In the genomic region with DNA sequence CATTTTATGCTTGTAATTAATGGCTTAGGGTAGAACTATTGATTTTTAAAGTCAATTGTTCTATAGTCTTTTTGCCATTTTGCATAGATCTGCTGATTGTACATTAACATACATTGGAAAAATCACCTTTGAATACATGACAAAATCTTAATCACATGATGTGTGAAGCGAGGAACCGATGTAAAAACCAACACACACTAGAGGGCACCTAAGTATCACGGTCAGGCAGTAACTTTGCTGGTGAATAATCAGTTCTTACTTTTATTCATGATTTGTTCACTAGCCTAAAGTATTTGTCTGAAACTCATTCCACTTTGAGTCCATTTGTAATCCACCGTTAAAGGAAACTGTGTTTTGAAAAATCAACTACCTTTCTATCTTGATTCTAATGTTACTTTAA, we compare ENCODE assay signal across 11 cellular contexts. TPM values are rescaled to one million over a fixed set of nuclear protein-coding genes. Genes with fewer than 3 reads are reported as not detected.
DNase-seq lines count a peak whose midpoint lies in the region; ATAC-seq and TF ChIP-seq lines count a peak whose summit lies in the region.
"Had no signal": no experiment of that assay in that cellular context is flagged by ENCODE, and none has a peak within 500 bp of the region (broad histone marks: within the 10 kb centered on the region; RNA-seq: fewer than 3 reads in every experiment).

No MANE protein-coding gene starts in this region.

- no peak overlapping the region for H3K4me3 ChIP-seq in Jurkat, Clone E6-1 (ENCODE audit: low read length)
- H3K4me3 ChIP-seq in kidney epithelial cell (ENCODE audit: low read depth, low read length), result no peak overlapping the region
- no peak overlapping the region for H3K4me3 ChIP-seq in H7 (ENCODE audit: insufficient read depth, low read depth, low read length)

- no peaks in the 10 kb centered on the region for H3K36me3 ChIP-seq in kidney epithelial cell (ENCODE audit: control insufficient read depth, insufficient read depth, low read length)
- no peaks in the 10 kb centered on the region for H3K36me3 ChIP-seq in H7 (replicated peaks; ENCODE audit: control insufficient read depth, insufficient read depth, low read length)

- no peak for ATAC-seq in WTC11
- ATAC-seq: natural killer cell treated with Interleukin-12 subunit alpha and Interleukin-12 subunit beta and Interleukin-15 and Interleukin-18, amount 100 ng/mL, for 72 hours had no signal

- H3K36me3 Mint-ChIP-seq in WTC11, result no peaks in the 10 kb centered on the region
- H3K36me3 Mint-ChIP-seq: activated naive CD4-positive, alpha-beta T cell treated with anti-CD3 and anti-CD28 coated beads, Interleukin-2, amount 50 U/mL, for 24 hours; natural killer cell treated with Interleukin-12 subunit alpha and Interleukin-12 subunit beta and Interleukin-15 and Interleukin-18, amount 100 ng/mL, for 72 hours had no signal

- H3K4me1 Mint-ChIP-seq in WTC11, result no peaks in the 10 kb centered on the region
- H3K4me1 Mint-ChIP-seq: activated naive CD4-positive, alpha-beta T cell treated with anti-CD3 and anti-CD28 coated beads, Interleukin-2, amount 50 U/mL, for 24 hours had no signal

- no peaks in the 10 kb centered on the region for H3K27me3 ChIP-seq in kidney epithelial cell (ENCODE audit: control insufficient read depth, insufficient read depth, low read length)
- no peaks in the 10 kb centered on the region for H3K27me3 ChIP-seq in H7 (ENCODE audit: control insufficient read depth, insufficient read depth, low read length)

- H3K27ac Mint-ChIP-seq in WTC11, result no peak overlapping the region
- H3K27ac Mint-ChIP-seq: activated naive CD4-positive, alpha-beta T cell treated with anti-CD3 and anti-CD28 coated beads, Interleukin-2, amount 50 U/mL, for 24 hours; natural killer cell treated with Interleukin-12 subunit alpha and Interleukin-12 subunit beta and Interleukin-15 and Interleukin-18, amount 100 ng/mL, for 72 hours had no signal

- DNase-seq in COR-L47 (lab: John Stamatoyannopoulos, UW) (peak; percentile 3), WTC11 (ENCODE audit: low spot score) (no peak), kidney epithelial cell (ENCODE audit: low read depth) (no peak), NCI-H345 (lab: John Stamatoyannopoulos, UW) (no peak), H7 (no peak), inferior parietal cortex (ENCODE audit: extremely low spot score) (no peak)
- DNase-seq in Jurkat, Clone E6-1 (ENCODE audit: low read depth, low spot score), result peak; percentile 28
- no peak for DNase-seq in stimulated activated naive CD4-positive, alpha-beta T cell treated with Interleukin-2 at 50 U/mL for 16 hours (lab: John Stamatoyannopoulos, UW)
- DNase-seq: NCI-H226 had no signal

- no peaks in the 10 kb centered on the region for H3K27me3 Mint-ChIP-seq in WTC11 (ENCODE audit: low read depth)
- H3K27me3 Mint-ChIP-seq: activated naive CD4-positive, alpha-beta T cell treated with anti-CD3 and anti-CD28 coated beads, Interleukin-2, amount 50 U/mL, for 24 hours; natural killer cell treated with Interleukin-12 subunit alpha and Interleukin-12 subunit beta and Interleukin-15 and Interleukin-18, amount 100 ng/mL, for 72 hours had no signal

- H3K4me3 Mint-ChIP-seq in WTC11, result no peak overlapping the region
- H3K4me3 Mint-ChIP-seq: activated naive CD4-positive, alpha-beta T cell treated with anti-CD3 and anti-CD28 coated beads, Interleukin-2, amount 50 U/mL, for 24 hours; natural killer cell treated with Interleukin-12 subunit alpha and Interleukin-12 subunit beta and Interleukin-15 and Interleukin-18, amount 100 ng/mL, for 72 hours had no signal

- no peaks in the 10 kb centered on the region for H3K9me3 Mint-ChIP-seq in WTC11
- H3K9me3 Mint-ChIP-seq: activated naive CD4-positive, alpha-beta T cell treated with anti-CD3 and anti-CD28 coated beads, Interleukin-2, amount 50 U/mL, for 24 hours; natural killer cell treated with Interleukin-12 subunit alpha and Interleukin-12 subunit beta and Interleukin-15 and Interleukin-18, amount 100 ng/mL, for 72 hours had no signal

- TF ChIP-seq CTCF in WTC11 (IDR thresholded peaks at IDR 0.05), result no peak
- peak; percentile 17 for TF ChIP-seq CTCF in kidney epithelial cell (IDR thresholded peaks at IDR 0.05; ENCODE audit: insufficient read depth, low read length, poor library complexity, severe bottlenecking)

- CTCF ChIA-PET in WTC11 (lab: Charles Lee), result interaction anchor here (1.0 kb wide), 1 partner anchor 110 kb away, joined by 7 read pairs; no protein-coding TSS in a partner anchor

- POLR2A ChIA-PET in WTC11 (lab: Charles Lee), result no interaction called here

TF ChIP-seq in WTC11, 78 proteins besides CTCF, POLR2A, EP300 and RAD21:
- TF ChIP-seq, protein P1, sequence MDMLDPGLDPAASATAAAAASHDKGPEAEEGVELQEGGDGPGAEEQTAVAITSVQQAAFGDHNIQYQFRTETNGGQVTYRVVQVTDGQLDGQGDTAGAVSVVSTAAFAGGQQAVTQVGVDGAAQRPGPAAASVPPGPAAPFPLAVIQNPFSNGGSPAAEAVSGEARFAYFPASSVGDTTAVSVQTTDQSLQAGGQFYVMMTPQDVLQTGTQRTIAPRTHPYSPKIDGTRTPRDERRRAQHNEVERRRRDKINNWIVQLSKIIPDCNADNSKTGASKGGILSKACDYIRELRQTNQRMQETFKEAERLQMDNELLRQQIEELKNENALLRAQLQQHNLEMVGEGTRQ (CRISPR knock-in tag; IDR thresholded peaks at IDR 0.05), result 0 out of 2 replicates have a peak, but pooled peaks have one; percentile 24
- TF ChIP-seq, protein P2, sequence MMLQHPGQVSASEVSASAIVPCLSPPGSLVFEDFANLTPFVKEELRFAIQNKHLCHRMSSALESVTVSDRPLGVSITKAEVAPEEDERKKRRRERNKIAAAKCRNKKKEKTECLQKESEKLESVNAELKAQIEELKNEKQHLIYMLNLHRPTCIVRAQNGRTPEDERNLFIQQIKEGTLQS (CRISPR knock-in tag; conservative IDR thresholded peaks at IDR 0.05), result no peak

RNA-seq across cellular contexts. Expression of gene JHY, which starts 28.2 kb away (rescaled TPM):
- 1.9 TPM for polyA plus RNA-seq in Jurkat, Clone E6-1 (2012; ENCODE audit: insufficient read depth, insufficient read length)
- total RNA-seq in WTC11 (2021) (1.1 to 1.6 TPM (median 1.4 TPM) in 3 replicates), kidney epithelial cell (3.4 and 3.6 TPM in 2 replicates)
- 1.4 and 2.4 TPM in 2 replicates for total RNA-seq in H7 (2014; rRNA removed; shearing (Covaris generic))

Comparison
In these comparisons a context has a peak if more than half of its experiments do, and no peak if none do; other contexts are left out.
1. DNase-seq: peak in COR-L47 (single experiment) and Jurkat, Clone E6-1 (single experiment); none in WTC11 (single experiment), kidney epithelial cell (single experiment), NCI-H345 (single experiment), H7 (single experiment), inferior parietal cortex (single experiment) and stimulated activated naive CD4-positive, alpha-beta T cell treated with Interleukin-2 at 50 U/mL for 16 hours (single experiment).